ENCODE assay signal across 13 cellular contexts in the genomic region with DNA sequence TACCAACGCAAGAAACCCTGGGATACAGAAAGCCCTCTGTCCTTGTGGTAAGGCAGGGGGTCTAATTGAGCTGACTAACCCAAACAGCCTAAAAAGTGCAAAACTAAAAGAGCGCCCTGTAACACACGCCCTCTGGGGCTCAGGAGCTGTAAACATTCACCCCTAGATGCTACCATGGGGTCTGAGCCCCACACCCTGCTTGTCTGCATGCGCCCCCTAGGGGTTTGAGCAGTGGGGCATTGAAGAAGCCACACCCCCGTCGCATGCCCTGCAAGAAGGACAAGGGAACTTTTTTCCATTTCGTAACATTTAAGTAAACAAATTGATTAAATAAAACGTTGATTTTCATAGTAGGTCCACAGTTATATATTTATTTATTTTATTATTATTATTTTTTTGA.
DNase-seq lines count a peak whose midpoint lies in the region; ATAC-seq and TF ChIP-seq lines count a peak whose summit lies in the region.
"Had no signal": no experiment of that assay in that cellular context is flagged by ENCODE, and none has a peak within 500 bp of the region (broad histone marks: within the 10 kb centered on the region; RNA-seq: fewer than 3 reads in every experiment).

No MANE protein-coding gene starts in this region.

- H3K4me1 ChIP-seq in ovary (ENCODE audit: insufficient read depth) (no peaks in the 10 kb centered on the region), adrenal gland (replicated peaks in 1 of 2) (no peaks in the 10 kb centered on the region)
- H3K4me1 ChIP-seq: left lung had no signal

- TF ChIP-seq POLR2A in ovary (IDR thresholded peaks at IDR 0.05) (no peak), adrenal gland (IDR thresholded peaks at IDR 0.05) (no peak)

- no peaks in the 10 kb centered on the region for H3K36me3 ChIP-seq in ovary
- no peaks in the 10 kb centered on the region for H3K36me3 ChIP-seq in adrenal gland (replicated peaks in 1 of 2)
- H3K36me3 ChIP-seq: left lung had no signal

- H3K27ac ChIP-seq in 22Rv1 (no peak overlapping the region), ovary (no peak overlapping the region), adrenal gland (no peak overlapping the region)
- H3K27ac ChIP-seq: left lung, skin epidermis had no signal

- no peak for TF ChIP-seq EP300 in ovary (IDR thresholded peaks at IDR 0.05)

- H3K9me3 ChIP-seq in ovary (no peaks in the 10 kb centered on the region), adrenal gland (replicated peaks in 1 of 3) (no peaks in the 10 kb centered on the region)
- H3K9me3 ChIP-seq: left lung had no signal

- intact Hi-C loops in ovary (cut with DNase I), result no loop called here
- intact Hi-C loops in adrenal gland (cut with DNase I), result no loop called here

- ATAC-seq in HG02870 (IDR thresholded peaks at IDR 0.05; ENCODE audit: unreplicated experiment), result peak; percentile 87
- ATAC-seq: left lung had no signal

- 86 to 91% (median 87%) methylated on average over 8 of the region's 8 CpGs for WGBS in ovary, 3 donors
- 88 to 91% (median 90%) methylated on average over 8 of the region's 8 CpGs for WGBS in adrenal gland, 4 donors

- H3K4me3 ChIP-seq in GM12865 (ENCODE audit: low read depth, low read length), result no peak overlapping the region
- no peak overlapping the region for H3K4me3 ChIP-seq in ovary
- H3K4me3 ChIP-seq in adrenal gland, result no peak overlapping the region
- H3K4me3 ChIP-seq: left lung, skin epidermis had no signal

- peak; percentile 52 for DNase-seq in GM12865 (ENCODE audit: low read depth)
- peak; percentile 20 for DNase-seq in UCSD-AML1 (lab: John Stamatoyannopoulos, UW; ENCODE audit: unreplicated experiment)
- no peak for DNase-seq in germinal center (ENCODE audit: low spot score)
- no peak for DNase-seq in epidermal melanocyte (ENCODE audit: insufficient read length, low spot score)
- no peak for DNase-seq in ovary
- DNase-seq in adrenal gland, result no peak
- DNase-seq: activated gamma-delta T cell treated with Interleukin-2 at 50 U/mL for 16 hours, HCEC 1CT, SHP77 had no signal

- H3K27me3 ChIP-seq in ovary, result no peaks in the 10 kb centered on the region
- no peaks in the 10 kb centered on the region for H3K27me3 ChIP-seq in adrenal gland
- H3K27me3 ChIP-seq: left lung had no signal

- TF ChIP-seq CTCF in 22Rv1 (IDR thresholded peaks at IDR 0.05) (peak; percentile 32), GM12865 (IDR thresholded peaks at IDR 0.05; ENCODE audit: insufficient read depth, low read depth, low read length, missing control alignments) (peak; percentile 42), ovary (IDR thresholded peaks at IDR 0.05) (no peak), adrenal gland (IDR thresholded peaks at IDR 0.05) (no peak)

Comparison
In these comparisons a context has a peak if more than half of its experiments do, and no peak if none do; other contexts are left out.
1. CTCF ChIP-seq: peak in 22Rv1 (single experiment) and GM12865 (single experiment); none in ovary (0 of 3) and adrenal gland (0 of 6).
2. DNase-seq: peak in GM12865 (single experiment) and UCSD-AML1 (single experiment); none in germinal center (single experiment), epidermal melanocyte (single experiment), ovary (0 of 5) and adrenal gland (0 of 7).